ENCODE assay signal across 8 cellular contexts in genomic region chr5:129061849-129062248, GRCh38.
"Had no signal": no experiment of that assay in that cellular context is flagged by ENCODE, and none has a peak within 500 bp of the region (broad histone marks: within the 10 kb centered on the region; RNA-seq: fewer than 3 reads in every experiment).

No MANE protein-coding gene starts in this region.

- H3K4me1 ChIP-seq: HAP-1 had no signal

- H3K4me1 Mint-ChIP-seq: IgD-negative memory B cell had no signal

- H3K27ac Mint-ChIP-seq: HFFc6, IgD-negative memory B cell had no signal

- ATAC-seq: HCT116 had no signal

- H3K36me3 ChIP-seq: HAP-1 had no signal

- H3K27ac ChIP-seq: HL-60 had no signal

- H3K4me3 ChIP-seq: HAP-1 had no signal

- H3K9me3 ChIP-seq: HAP-1 had no signal

- DNase-seq: GOT3, H7, HFFc6, KG1 had no signal

- H3K4me3 Mint-ChIP-seq: HFFc6, IgD-negative memory B cell had no signal
